1 cellular context compared by ENCODE assay signal in genomic region chr17:75632863-75633483, GRCh38.
TF ChIP-seq lines count a peak whose summit lies in the region.

A gene with protein sequence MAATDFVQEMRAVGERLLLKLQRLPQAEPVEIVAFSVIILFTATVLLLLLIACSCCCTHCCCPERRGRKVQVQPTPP (plus strand): TSS chr17:75633434. CDS start chr17:75640202, 6,768 bp downstream.

TF ChIP-seq in K562, 482 proteins besides CTCF, POLR2A, EP300 and RAD21 (continued from another document):
- TF ChIP-seq KAT8 (IDR thresholded peaks at IDR 0.05; ENCODE audit: low read depth): no peak
- TF ChIP-seq FOXP1 (CRISPR knock-in tag; IDR thresholded peaks at IDR 0.05): peak; percentile 66; the same call in 1 of the 2 replicates
- 0 out of 2 replicates have a peak, but pooled peaks have one; percentile 15 for TF ChIP-seq ARID1B (IDR thresholded peaks at IDR 0.05)
- no peak for TF ChIP-seq SRSF1 (IDR thresholded peaks at IDR 0.05; ENCODE audit: low read depth, low read length)
- TF ChIP-seq, protein P1, sequence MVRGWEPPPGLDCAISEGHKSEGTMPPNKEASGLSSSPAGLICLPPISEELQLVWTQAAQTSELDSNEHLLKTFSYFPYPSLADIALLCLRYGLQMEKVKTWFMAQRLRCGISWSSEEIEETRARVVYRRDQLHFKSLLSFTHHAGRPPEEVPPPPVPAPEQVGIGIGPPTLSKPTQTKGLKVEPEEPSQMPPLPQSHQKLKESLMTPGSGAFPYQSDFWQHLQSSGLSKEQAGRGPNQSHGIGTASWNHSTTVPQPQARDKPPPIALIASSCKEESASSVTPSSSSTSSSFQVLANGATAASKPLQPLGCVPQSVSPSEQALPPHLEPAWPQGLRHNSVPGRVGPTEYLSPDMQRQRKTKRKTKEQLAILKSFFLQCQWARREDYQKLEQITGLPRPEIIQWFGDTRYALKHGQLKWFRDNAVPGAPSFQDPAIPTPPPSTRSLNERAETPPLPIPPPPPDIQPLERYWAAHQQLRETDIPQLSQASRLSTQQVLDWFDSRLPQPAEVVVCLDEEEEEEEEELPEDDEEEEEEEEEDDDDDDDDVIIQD (CRISPR knock-in tag; IDR thresholded peaks at IDR 0.05): no peak
- 0 out of 2 replicates have a peak, but pooled peaks have one; percentile 20 for TF ChIP-seq SMAD4 (CRISPR knock-in tag; conservative IDR thresholded peaks at IDR 0.05)
- TF ChIP-seq, protein P2, sequence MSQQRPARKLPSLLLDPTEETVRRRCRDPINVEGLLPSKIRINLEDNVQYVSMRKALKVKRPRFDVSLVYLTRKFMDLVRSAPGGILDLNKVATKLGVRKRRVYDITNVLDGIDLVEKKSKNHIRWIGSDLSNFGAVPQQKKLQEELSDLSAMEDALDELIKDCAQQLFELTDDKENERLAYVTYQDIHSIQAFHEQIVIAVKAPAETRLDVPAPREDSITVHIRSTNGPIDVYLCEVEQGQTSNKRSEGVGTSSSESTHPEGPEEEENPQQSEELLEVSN (IDR thresholded peaks at IDR 0.05; ENCODE audit: borderline replicate concordance in 1 of 2, extremely low read depth in 1 of 2, insufficient read depth in 1 of 2, insufficient read length in 1 of 2, low read depth in 1 of 2, low read length in 1 of 2, poor library complexity in 1 of 2, severe bottlenecking in 1 of 2): peak in 1 of 2 experiments; percentile 41
- peak; percentile 8; the same call in 1 of the 2 replicates for TF ChIP-seq POLR2G (IDR thresholded peaks at IDR 0.05; ENCODE audit: low read depth, low read length)
- peak; percentile 54; the same call in 1 of the 2 replicates for TF ChIP-seq ZNF282 (CRISPR knock-in tag; IDR thresholded peaks at IDR 0.05)
- TF ChIP-seq SMC3 (conservative IDR thresholded peaks at IDR 0.05; ENCODE audit: insufficient read depth, low read depth, low read length): peak; percentile 76
- peak; percentile 66 for TF ChIP-seq PRDM10 (IDR thresholded peaks at IDR 0.05; ENCODE audit: partially characterized antibody)
- TF ChIP-seq GABPB1 (CRISPR knock-in tag; IDR thresholded peaks at IDR 0.05): peak; percentile 23; the same call in 1 of the 2 replicates
- 0 out of 2 replicates have a peak, but pooled peaks have one; percentile 12 for TF ChIP-seq JUND (IDR thresholded peaks at IDR 0.05; ENCODE audit: borderline replicate concordance, low read depth, low read length)
- TF ChIP-seq JUND (tag; IDR thresholded peaks at IDR 0.05; ENCODE audit: borderline replicate concordance, low read depth, low read length): no peak; the same call in 2 of the 3 replicates
- TF ChIP-seq, protein P3, sequence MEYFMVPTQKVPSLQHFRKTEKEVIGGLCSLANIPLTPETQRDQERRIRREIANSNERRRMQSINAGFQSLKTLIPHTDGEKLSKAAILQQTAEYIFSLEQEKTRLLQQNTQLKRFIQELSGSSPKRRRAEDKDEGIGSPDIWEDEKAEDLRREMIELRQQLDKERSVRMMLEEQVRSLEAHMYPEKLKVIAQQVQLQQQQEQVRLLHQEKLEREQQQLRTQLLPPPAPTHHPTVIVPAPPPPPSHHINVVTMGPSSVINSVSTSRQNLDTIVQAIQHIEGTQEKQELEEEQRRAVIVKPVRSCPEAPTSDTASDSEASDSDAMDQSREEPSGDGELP (CRISPR knock-in tag; IDR thresholded peaks at IDR 0.05; ENCODE audit: borderline replicate concordance): peak; percentile 38; the same call in 1 of the 2 replicates
- no peak for TF ChIP-seq PHB (CRISPR knock-in tag; IDR thresholded peaks at IDR 0.05)
- 0 out of 2 replicates have a peak, but pooled peaks have one; percentile 6 for TF ChIP-seq KLF16 (IDR thresholded peaks at IDR 0.05)
- TF ChIP-seq, protein P4, sequence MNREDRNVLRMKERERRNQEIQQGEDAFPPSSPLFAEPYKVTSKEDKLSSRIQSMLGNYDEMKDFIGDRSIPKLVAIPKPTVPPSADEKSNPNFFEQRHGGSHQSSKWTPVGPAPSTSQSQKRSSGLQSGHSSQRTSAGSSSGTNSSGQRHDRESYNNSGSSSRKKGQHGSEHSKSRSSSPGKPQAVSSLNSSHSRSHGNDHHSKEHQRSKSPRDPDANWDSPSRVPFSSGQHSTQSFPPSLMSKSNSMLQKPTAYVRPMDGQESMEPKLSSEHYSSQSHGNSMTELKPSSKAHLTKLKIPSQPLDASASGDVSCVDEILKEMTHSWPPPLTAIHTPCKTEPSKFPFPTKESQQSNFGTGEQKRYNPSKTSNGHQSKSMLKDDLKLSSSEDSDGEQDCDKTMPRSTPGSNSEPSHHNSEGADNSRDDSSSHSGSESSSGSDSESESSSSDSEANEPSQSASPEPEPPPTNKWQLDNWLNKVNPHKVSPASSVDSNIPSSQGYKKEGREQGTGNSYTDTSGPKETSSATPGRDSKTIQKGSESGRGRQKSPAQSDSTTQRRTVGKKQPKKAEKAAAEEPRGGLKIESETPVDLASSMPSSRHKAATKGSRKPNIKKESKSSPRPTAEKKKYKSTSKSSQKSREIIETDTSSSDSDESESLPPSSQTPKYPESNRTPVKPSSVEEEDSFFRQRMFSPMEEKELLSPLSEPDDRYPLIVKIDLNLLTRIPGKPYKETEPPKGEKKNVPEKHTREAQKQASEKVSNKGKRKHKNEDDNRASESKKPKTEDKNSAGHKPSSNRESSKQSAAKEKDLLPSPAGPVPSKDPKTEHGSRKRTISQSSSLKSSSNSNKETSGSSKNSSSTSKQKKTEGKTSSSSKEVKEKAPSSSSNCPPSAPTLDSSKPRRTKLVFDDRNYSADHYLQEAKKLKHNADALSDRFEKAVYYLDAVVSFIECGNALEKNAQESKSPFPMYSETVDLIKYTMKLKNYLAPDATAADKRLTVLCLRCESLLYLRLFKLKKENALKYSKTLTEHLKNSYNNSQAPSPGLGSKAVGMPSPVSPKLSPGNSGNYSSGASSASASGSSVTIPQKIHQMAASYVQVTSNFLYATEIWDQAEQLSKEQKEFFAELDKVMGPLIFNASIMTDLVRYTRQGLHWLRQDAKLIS (CRISPR knock-in tag; IDR thresholded peaks at IDR 0.05): 0 out of 2 replicates have a peak, but pooled peaks have one; percentile 49
- no peak for TF ChIP-seq SIRT6 (IDR thresholded peaks at IDR 0.05; ENCODE audit: low read depth, low read length)
- TF ChIP-seq, protein P5, sequence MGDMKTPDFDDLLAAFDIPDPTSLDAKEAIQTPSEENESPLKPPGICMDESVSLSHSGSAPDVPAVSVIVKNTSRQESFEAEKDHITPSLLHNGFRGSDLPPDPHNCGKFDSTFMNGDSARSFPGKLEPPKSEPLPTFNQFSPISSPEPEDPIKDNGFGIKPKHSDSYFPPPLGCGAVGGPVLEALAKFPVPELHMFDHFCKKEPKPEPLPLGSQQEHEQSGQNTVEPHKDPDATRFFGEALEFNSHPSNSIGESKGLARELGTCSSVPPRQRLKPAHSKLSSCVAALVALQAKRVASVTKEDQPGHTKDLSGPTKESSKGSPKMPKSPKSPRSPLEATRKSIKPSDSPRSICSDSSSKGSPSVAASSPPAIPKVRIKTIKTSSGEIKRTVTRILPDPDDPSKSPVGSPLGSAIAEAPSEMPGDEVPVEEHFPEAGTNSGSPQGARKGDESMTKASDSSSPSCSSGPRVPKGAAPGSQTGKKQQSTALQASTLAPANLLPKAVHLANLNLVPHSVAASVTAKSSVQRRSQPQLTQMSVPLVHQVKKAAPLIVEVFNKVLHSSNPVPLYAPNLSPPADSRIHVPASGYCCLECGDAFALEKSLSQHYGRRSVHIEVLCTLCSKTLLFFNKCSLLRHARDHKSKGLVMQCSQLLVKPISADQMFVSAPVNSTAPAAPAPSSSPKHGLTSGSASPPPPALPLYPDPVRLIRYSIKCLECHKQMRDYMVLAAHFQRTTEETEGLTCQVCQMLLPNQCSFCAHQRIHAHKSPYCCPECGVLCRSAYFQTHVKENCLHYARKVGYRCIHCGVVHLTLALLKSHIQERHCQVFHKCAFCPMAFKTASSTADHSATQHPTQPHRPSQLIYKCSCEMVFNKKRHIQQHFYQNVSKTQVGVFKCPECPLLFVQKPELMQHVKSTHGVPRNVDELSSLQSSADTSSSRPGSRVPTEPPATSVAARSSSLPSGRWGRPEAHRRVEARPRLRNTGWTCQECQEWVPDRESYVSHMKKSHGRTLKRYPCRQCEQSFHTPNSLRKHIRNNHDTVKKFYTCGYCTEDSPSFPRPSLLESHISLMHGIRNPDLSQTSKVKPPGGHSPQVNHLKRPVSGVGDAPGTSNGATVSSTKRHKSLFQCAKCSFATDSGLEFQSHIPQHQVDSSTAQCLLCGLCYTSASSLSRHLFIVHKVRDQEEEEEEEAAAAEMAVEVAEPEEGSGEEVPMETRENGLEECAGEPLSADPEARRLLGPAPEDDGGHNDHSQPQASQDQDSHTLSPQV (IDR thresholded peaks at IDR 0.05): peak; percentile 41; the same call in 1 of the 2 replicates
- no peak for TF ChIP-seq ZC3H11A (IDR thresholded peaks at IDR 0.05; ENCODE audit: low read depth, low read length)
- no peak for TF ChIP-seq POLR2AphosphoS5 (IDR thresholded peaks at IDR 0.05; ENCODE audit: control insufficient read depth, insufficient read depth, low read depth, low read length)
- TF ChIP-seq, protein P6, sequence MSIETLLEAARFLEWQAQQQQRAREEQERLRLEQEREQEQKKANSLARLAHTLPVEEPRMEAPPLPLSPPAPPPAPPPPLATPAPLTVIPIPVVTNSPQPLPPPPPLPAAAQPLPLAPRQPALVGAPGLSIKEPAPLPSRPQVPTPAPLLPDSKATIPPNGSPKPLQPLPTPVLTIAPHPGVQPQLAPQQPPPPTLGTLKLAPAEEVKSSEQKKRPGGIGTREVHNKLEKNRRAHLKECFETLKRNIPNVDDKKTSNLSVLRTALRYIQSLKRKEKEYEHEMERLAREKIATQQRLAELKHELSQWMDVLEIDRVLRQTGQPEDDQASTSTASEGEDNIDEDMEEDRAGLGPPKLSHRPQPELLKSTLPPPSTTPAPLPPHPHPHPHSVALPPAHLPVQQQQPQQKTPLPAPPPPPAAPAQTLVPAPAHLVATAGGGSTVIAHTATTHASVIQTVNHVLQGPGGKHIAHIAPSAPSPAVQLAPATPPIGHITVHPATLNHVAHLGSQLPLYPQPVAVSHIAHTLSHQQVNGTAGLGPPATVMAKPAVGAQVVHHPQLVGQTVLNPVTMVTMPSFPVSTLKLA (conservative IDR thresholded peaks at IDR 0.05): 0 out of 4 replicates have a peak, but pooled peaks of 1 of the 2 experiments have one; percentile 10
